ENCODE assay signal across 9 cellular contexts in the genomic region with DNA sequence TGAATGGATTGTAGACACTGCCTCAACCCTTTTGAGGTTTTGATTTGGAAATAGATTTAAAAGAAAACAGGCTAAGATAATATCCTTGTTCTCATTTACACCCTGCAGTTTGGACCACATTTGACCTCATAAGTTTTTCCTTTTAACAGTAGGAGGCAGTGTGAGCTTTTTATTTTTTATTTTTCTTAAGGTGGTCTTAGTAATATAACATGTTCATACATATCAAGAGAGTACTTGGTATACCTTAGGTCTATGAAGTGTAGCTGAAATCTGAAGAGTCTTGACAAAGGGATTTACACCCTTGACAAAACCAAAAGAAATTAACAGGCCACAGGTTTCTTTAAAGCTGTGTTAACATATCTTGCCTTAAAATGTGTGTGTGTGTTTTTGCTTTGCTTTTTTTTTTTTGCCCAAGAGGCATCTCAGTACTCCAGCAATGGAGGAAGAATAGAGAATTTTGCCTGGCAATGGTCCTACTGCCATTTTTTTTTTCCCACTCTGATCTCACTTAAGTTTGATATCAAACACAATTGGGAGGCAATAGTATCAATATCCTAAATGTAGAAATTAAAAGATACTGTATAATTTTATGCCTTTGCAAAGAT. TPM values are rescaled to one million over a fixed set of nuclear protein-coding genes. Genes with fewer than 3 reads are reported as not detected.
DNase-seq lines count a peak whose midpoint lies in the region; ATAC-seq and TF ChIP-seq lines count a peak whose summit lies in the region.
"Had no signal": no experiment of that assay in that cellular context is flagged by ENCODE, and none has a peak within 500 bp of the region (broad histone marks: within the 10 kb centered on the region; RNA-seq: fewer than 3 reads in every experiment).

No MANE protein-coding gene starts in this region.

- DNase-seq in GM12865 (ENCODE audit: low read depth) (peak; percentile 21), NOMO-1 treated with dmso at 0.1 percent for 144 hours (lab: John Stamatoyannopoulos, UW; ENCODE audit: unreplicated experiment) (peak; percentile 46), progenitor cell of endocrine pancreas (ENCODE audit: low spot score, unreplicated experiment) (no peak), NCI-H226 (no peak), DMS153 treated with DMSO at 0.1 percent for 48 hours (lab: John Stamatoyannopoulos, UW; ENCODE audit: unreplicated experiment) (no peak), mucosa of descending colon (no peak)
- no peak for DNase-seq in effector memory CD8-positive, alpha-beta T cell
- DNase-seq: NK-92 treated with Interleukin-12 subunit alpha and Interleukin-12 subunit beta, amount 100 ng/mL, for 24 hours had no signal

- H3K9me3 ChIP-seq in mucosa of descending colon, result no peaks in the 10 kb centered on the region

- peaks cover 37 to 67% of the 10 kb centered on the region in 2 donors for H3K4me1 Mint-ChIP-seq in effector memory CD8-positive, alpha-beta T cell (ENCODE audit: low read depth in 2 of 2)
- H3K4me1 Mint-ChIP-seq in progenitor cell of endocrine pancreas (ENCODE audit: low read depth), result peaks cover 28% of the 10 kb centered on the region

- H3K36me3 ChIP-seq in mucosa of descending colon (ENCODE audit: low read depth), result no peaks in the 10 kb centered on the region

- peak overlapping the region; percentile 98 to 99 for H3K4me3 Mint-ChIP-seq in effector memory CD8-positive, alpha-beta T cell
- H3K4me3 Mint-ChIP-seq in progenitor cell of endocrine pancreas (ENCODE audit: low read depth), result peak overlapping the region; percentile 35

- intact Hi-C loops in mucosa of descending colon (cut with DNase I, micrococcal nuclease), result loop anchor here in 1 of 2 donors (10.0 kb wide), 1 partner anchor 121 kb away; no protein-coding TSS in a partner anchor

- peaks cover 55% of the 10 kb centered on the region for H3K36me3 Mint-ChIP-seq in effector memory CD8-positive, alpha-beta T cell (ENCODE audit: insufficient read depth)
- no peaks in the 10 kb centered on the region for H3K36me3 Mint-ChIP-seq in progenitor cell of endocrine pancreas (ENCODE audit: insufficient read depth)

- ATAC-seq in effector memory CD8-positive, alpha-beta T cell (replicated peaks), result peak; percentile 3
- ATAC-seq in mucosa of descending colon (no peak), GM18517 (IDR thresholded peaks at IDR 0.05; ENCODE audit: unreplicated experiment) (no peak)

- H3K4me3 ChIP-seq in GM12865 (ENCODE audit: low read depth, low read length) (peak overlapping the region; percentile 97), mucosa of descending colon (no peak overlapping the region)

- H3K27ac Mint-ChIP-seq in effector memory CD8-positive, alpha-beta T cell, result peak overlapping the region; percentile 86 to 95
- H3K27ac Mint-ChIP-seq in progenitor cell of endocrine pancreas, result no peak overlapping the region

- no peaks in the 10 kb centered on the region for H3K9me3 Mint-ChIP-seq in effector memory CD8-positive, alpha-beta T cell
- no peaks in the 10 kb centered on the region for H3K9me3 Mint-ChIP-seq in progenitor cell of endocrine pancreas (ENCODE audit: low read depth)

- peak; percentile 13 for TF ChIP-seq CTCF in GM12865 (IDR thresholded peaks at IDR 0.05; ENCODE audit: insufficient read depth, low read depth, low read length, missing control alignments)
- TF ChIP-seq CTCF in progenitor cell of endocrine pancreas (IDR thresholded peaks at IDR 0.05; ENCODE audit: unreplicated experiment), result peak; percentile 25
- no peak for TF ChIP-seq CTCF in mucosa of descending colon (IDR thresholded peaks at IDR 0.05)

- no peaks in the 10 kb centered on the region for H3K27me3 Mint-ChIP-seq in effector memory CD8-positive, alpha-beta T cell
- H3K27me3 Mint-ChIP-seq in progenitor cell of endocrine pancreas, result no peaks in the 10 kb centered on the region

- peaks cover 25% of the 10 kb centered on the region for H3K4me1 ChIP-seq in mucosa of descending colon (ENCODE audit: low read depth)

RNA-seq across cellular contexts. Expression of gene RAP2B, which starts 3.3 kb away (rescaled TPM):
- total RNA-seq in progenitor cell of endocrine pancreas (11.3 and 12.6 TPM in 2 replicates), mucosa of descending colon (10 to 100 TPM; 12.4 to 14.4 (median 14.2) TPM)

Comparison
In these comparisons a context has a peak if more than half of its experiments do, and no peak if none do; other contexts are left out.
1. DNase-seq: peak in GM12865 (single experiment) and NOMO-1 treated with dmso at 0.1 percent for 144 hours (single experiment); none in effector memory CD8-positive, alpha-beta T cell (0 of 3), progenitor cell of endocrine pancreas (single experiment), NCI-H226 (single experiment), DMS153 treated with DMSO at 0.1 percent for 48 hours (single experiment) and mucosa of descending colon (0 of 3).